Comparison of ENCODE assay signal across 28 cellular contexts in the genomic region with DNA sequence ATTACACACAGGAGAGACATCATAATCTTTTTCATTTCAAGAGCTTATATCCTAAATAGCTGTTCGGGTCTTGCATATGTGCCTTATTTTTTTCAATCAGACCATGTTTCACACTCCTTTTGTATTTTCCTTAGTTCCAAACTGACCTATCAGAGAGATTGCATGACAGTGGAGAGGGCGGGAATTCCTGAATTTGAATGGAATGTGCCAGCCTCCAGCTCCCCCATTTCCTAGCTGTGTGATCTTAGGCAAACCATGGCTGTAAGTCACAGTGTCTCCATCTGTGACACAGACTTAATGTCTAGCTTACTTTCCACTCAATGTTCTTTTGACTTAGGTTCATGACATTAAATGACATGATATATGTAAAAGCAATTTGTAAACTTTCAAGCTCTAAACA.
"Had no signal": no experiment of that assay in that cellular context is flagged by ENCODE, and none has a peak within 500 bp of the region (broad histone marks: within the 10 kb centered on the region; RNA-seq: fewer than 3 reads in every experiment).

No MANE protein-coding gene starts in this region.

- FAIRE-seq: kidney had no signal

- H3K27ac Mint-ChIP-seq: activated CD8-positive, alpha-beta T cell treated with anti-CD3 and anti-CD28 coated beads, Interleukin-2, amount 10 ng/mL, durations not matched to agents 7 days and 5 days; activated naive CD4-positive, alpha-beta T cell treated with anti-CD3 and anti-CD28 coated beads, Interleukin-2, amount 50 U/mL, for 24 hours; activated T-helper 1 cell treated with anti-CD3 and anti-CD28 coated beads, Interleukin-12 subunit alpha, Interleukin-12 subunit beta, Interleukin-2, Interleukin-4 antibody, amounts not matched to agents 30 ng/mL and 10 ng/mL and 1 ng/mL, durations not matched to agents 14 hours and 24 hours and 36 hours; dendritic cell treated with granulocyte-macrophage colony-stimulating factor and Interleukin-4, amounts not matched to agents 40 ng/mL and 50 ng/mL, for 4 days; mesothelial cell of epicardium; naive thymus-derived CD8-positive, alpha-beta T cell; T-cell; T-helper 2 cell treated with Interferon-gamma antibody and Interleukin-4, amounts not matched to agents 5 μg/mL and 100 μg/mL, for 36 hours had no signal

- DNase-seq: activated CD4-positive, alpha-beta T cell treated with anti-CD3 and anti-CD28 coated beads for 1 hour; activated CD4-positive, alpha-beta T cell treated with anti-CD3 and anti-CD28 coated beads, Interleukin-2, amount 50 U/mL, for 1 hour; activated CD8-positive, alpha-beta T cell treated with anti-CD3 and anti-CD28 coated beads, Interleukin-2, amount 10 ng/mL, durations not matched to agents 7 days and 5 days; activated gamma-delta T cell; aorta; brain microvascular endothelial cell; caudate nucleus; effector CD8-positive, alpha-beta T cell; foreskin melanocyte; glutamatergic neuron; kidney; left lung; naive thymus-derived CD8-positive, alpha-beta T cell; psoas muscle; right cardiac atrium; stimulated activated CD4-positive, alpha-beta T cell treated with anti-CD3 and anti-CD28 coated beads, Interleukin-4, amount 100 ng/mL, for 4 hours; stimulated activated naive CD8-positive, alpha-beta T cell treated with anti-CD3 and anti-CD28 coated beads, Interleukin-15, Interleukin-2, amounts not matched to agents 100 U/mL and 50 U/mL, for 24 hours; substantia nigra; T-cell; thyroid gland; upper lobe of right lung had no signal

- H3K27me3 ChIP-seq: brain microvascular endothelial cell, hepatocyte, thyroid gland had no signal

- H3K27ac ChIP-seq: brain microvascular endothelial cell, hepatocyte, left lung, psoas muscle, thyroid gland, upper lobe of right lung, VCaP had no signal

- H3K79me2 ChIP-seq: hepatocyte had no signal

- H3K9me3 ChIP-seq: left lung, psoas muscle, thyroid gland, upper lobe of right lung had no signal

- H3K4me1 ChIP-seq: thyroid gland had no signal

- H3K36me3 ChIP-seq: brain microvascular endothelial cell, left lung, thyroid gland, upper lobe of right lung had no signal

- H3K4me2 ChIP-seq: hepatocyte had no signal

- H2AFZ ChIP-seq: hepatocyte had no signal

- H3K27me3 Mint-ChIP-seq: dendritic cell treated with granulocyte-macrophage colony-stimulating factor and Interleukin-4, amounts not matched to agents 40 ng/mL and 50 ng/mL, for 4 days had no signal

- ATAC-seq: activated CD8-positive, alpha-beta T cell treated with anti-CD3 and anti-CD28 coated beads, Interleukin-2, amount 10 ng/mL, durations not matched to agents 7 days and 5 days; left lung; naive thymus-derived CD8-positive, alpha-beta T cell; psoas muscle; right cardiac atrium; stimulated activated naive CD8-positive, alpha-beta T cell treated with anti-CD3 and anti-CD28 coated beads, Interleukin-15, Interleukin-2, amounts not matched to agents 100 U/mL and 50 U/mL, for 24 hours; T-cell; upper lobe of right lung had no signal

- H3K4me3 Mint-ChIP-seq: activated CD8-positive, alpha-beta T cell treated with anti-CD3 and anti-CD28 coated beads, Interleukin-2, amount 10 ng/mL, durations not matched to agents 7 days and 5 days; activated naive CD4-positive, alpha-beta T cell treated with anti-CD3 and anti-CD28 coated beads, Interleukin-2, amount 50 U/mL, for 24 hours; activated T-helper 1 cell treated with anti-CD3 and anti-CD28 coated beads, Interleukin-12 subunit alpha, Interleukin-12 subunit beta, Interleukin-2, Interleukin-4 antibody, amounts not matched to agents 30 ng/mL and 10 ng/mL and 1 ng/mL, durations not matched to agents 14 hours and 24 hours and 36 hours; dendritic cell treated with granulocyte-macrophage colony-stimulating factor and Interleukin-4, amounts not matched to agents 40 ng/mL and 50 ng/mL, for 4 days; mesothelial cell of epicardium; naive thymus-derived CD8-positive, alpha-beta T cell; T-cell; T-helper 2 cell treated with Interferon-gamma antibody and Interleukin-4, amounts not matched to agents 5 μg/mL and 100 μg/mL, for 36 hours had no signal

- H3K4me1 Mint-ChIP-seq: activated naive CD4-positive, alpha-beta T cell treated with anti-CD3 and anti-CD28 coated beads, Interleukin-2, amount 50 U/mL, for 24 hours; mesothelial cell of epicardium had no signal

- H3K9me3 Mint-ChIP-seq: activated naive CD4-positive, alpha-beta T cell treated with anti-CD3 and anti-CD28 coated beads, Interleukin-2, amount 50 U/mL, for 24 hours; activated T-helper 1 cell treated with anti-CD3 and anti-CD28 coated beads, Interleukin-12 subunit alpha, Interleukin-12 subunit beta, Interleukin-2, Interleukin-4 antibody, amounts not matched to agents 30 ng/mL and 10 ng/mL and 1 ng/mL, durations not matched to agents 14 hours and 24 hours and 36 hours; dendritic cell treated with granulocyte-macrophage colony-stimulating factor and Interleukin-4, amounts not matched to agents 40 ng/mL and 50 ng/mL, for 4 days; mesothelial cell of epicardium; naive thymus-derived CD8-positive, alpha-beta T cell; T-cell; T-helper 2 cell treated with Interferon-gamma antibody and Interleukin-4, amounts not matched to agents 5 μg/mL and 100 μg/mL, for 36 hours had no signal

- H3K4me3 ChIP-seq: hepatocyte, left lung, psoas muscle, thyroid gland, upper lobe of right lung had no signal

- H3K36me3 Mint-ChIP-seq: activated naive CD4-positive, alpha-beta T cell treated with anti-CD3 and anti-CD28 coated beads, Interleukin-2, amount 50 U/mL, for 24 hours; mesothelial cell of epicardium; naive thymus-derived CD8-positive, alpha-beta T cell; T-cell had no signal
